In the genomic region with DNA sequence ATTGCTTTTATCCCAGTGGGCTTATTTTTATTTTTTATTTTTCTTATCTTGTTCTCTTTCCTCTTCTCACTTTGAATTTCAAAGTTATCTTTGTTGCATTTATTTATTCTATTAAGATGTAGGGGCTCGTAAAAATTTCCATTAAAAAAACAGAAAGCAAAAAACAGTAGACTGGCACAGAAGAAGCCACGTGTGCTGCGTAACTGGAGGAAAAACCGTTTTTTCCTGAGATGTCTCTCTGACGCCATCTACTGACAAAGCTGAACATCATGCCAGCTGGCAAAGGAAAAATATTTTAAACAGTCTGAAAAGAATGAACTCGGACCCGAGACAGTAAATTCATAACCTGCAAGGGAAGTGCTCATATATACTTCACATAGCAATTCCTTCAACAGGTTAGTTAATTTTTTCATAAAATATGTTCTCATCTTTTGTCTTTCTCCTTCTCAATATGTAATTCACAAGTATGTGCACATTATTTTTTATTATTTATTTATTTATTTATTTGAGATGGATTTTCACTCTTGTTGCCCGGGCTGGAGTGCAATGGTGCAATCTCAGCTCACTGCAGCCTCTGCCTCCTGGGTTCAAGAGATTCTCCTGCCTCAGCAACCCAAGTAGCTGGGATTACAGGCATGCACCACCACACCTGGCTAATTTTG, we compare ENCODE assay signal across 8 cellular contexts. TPM values are rescaled to one million over a fixed set of nuclear protein-coding genes. Genes with fewer than 3 reads are reported as not detected.
DNase-seq lines count a peak whose midpoint lies in the region; ATAC-seq lines count a peak whose summit lies in the region.

No MANE protein-coding gene starts in this region.

- no peaks in the 10 kb centered on the region for H3K27me3 ChIP-seq in BLaER1

- no peaks in the 10 kb centered on the region for H3K9me3 Mint-ChIP-seq in T-cell

- no peaks in the 10 kb centered on the region for H3K36me3 ChIP-seq in BLaER1

- H3K27ac Mint-ChIP-seq in T-cell = no peak overlapping the region

- peak overlapping the region; percentile 47 to 63 (median 47) for H3K4me3 Mint-ChIP-seq in T-cell

- H3K9ac ChIP-seq in BLaER1 = no peak overlapping the region

- POLR2A ChIA-PET in T-cell (lab: Charles Lee) = interaction anchor here in 1 of 2 donors (0.5 to 0.7 kb wide), 3 partner anchors 87 to 1187 kb away, joined by 3 read pairs; no protein-coding TSS in a partner anchor

- no peaks in the 10 kb centered on the region for H3K9me3 ChIP-seq in BLaER1

- peak; percentile 3 to 38 for DNase-seq in NCI-H1930 (lab: John Stamatoyannopoulos, UW)
- DNase-seq in T-cell = peak in 13 of 34 experiments; percentile 0 to 33 (median 11)
- DNase-seq in dermis blood vessel endothelial cell = peak; percentile 86
- DNase-seq in lung microvascular endothelial cell (ENCODE audit: low read depth in 2 of 2) = peak; percentile 81 to 85
- no peak for DNase-seq in HuH-7 (ENCODE audit: low spot score)

- H3K27ac ChIP-seq in BLaER1 = no peak overlapping the region

- no peaks in the 10 kb centered on the region for H4K20me1 ChIP-seq in BLaER1

- H3K4me2 ChIP-seq in BLaER1 = peak overlapping the region; percentile 30; the same call in 1 of the 2 replicates

- peaks cover 7% of the 10 kb centered on the region for H3K36me3 Mint-ChIP-seq in T-cell

- ATAC-seq in GM18517 (IDR thresholded peaks at IDR 0.05; ENCODE audit: unreplicated experiment) = peak; percentile 77
- ATAC-seq in HG02973 (IDR thresholded peaks at IDR 0.05; ENCODE audit: unreplicated experiment) = peak; percentile 71
- ATAC-seq in T-cell (replicated peaks in 1 of 4) = peak; percentile 58 to 69 (median 64)

- 0 out of 2 replicates have a peak, but pooled peaks cover 4% of the 10 kb centered on the region for H3K4me1 ChIP-seq in BLaER1

- no peaks in the 10 kb centered on the region for H3K27me3 Mint-ChIP-seq in T-cell

- H3K4me3 ChIP-seq in BLaER1 = no peak overlapping the region

- H3K4me1 Mint-ChIP-seq in T-cell = peaks cover 3 to 6% (median 3%) of the 10 kb centered on the region in 3 donors

- CTCF ChIA-PET in T-cell (lab: Charles Lee) = interaction anchor here (0.6 to 2.0 kb wide), 18 partner anchors 10 to 1902 kb away, joined by 3 to 47 read pairs (median 5); a partner anchor contains a TSS

RNA-seq across cellular contexts. Expression of a gene that starts 10.5 kb away (rescaled TPM):
- total RNA-seq in T-cell = 10 to 100 TPM; 17.7 to 28.3 (median 25.5) TPM
- total RNA-seq in dermis blood vessel endothelial cell = 82.0 and 101 TPM in 2 replicates
- total RNA-seq in lung microvascular endothelial cell = 55.4 and 77.6 TPM in 2 replicates

RNA-seq across cellular contexts. Expression of a gene that starts 59.1 kb away (rescaled TPM):
- not detected for total RNA-seq in T-cell
- total RNA-seq in dermis blood vessel endothelial cell = 1.3 and 6.0 TPM in 2 replicates
- total RNA-seq in lung microvascular endothelial cell = 1.8 and 2.4 TPM in 2 replicates
